ENCODE assay signal across 1 cellular context in genomic region chrX:47233333-47234113, GRCh38.
TF ChIP-seq lines count a peak whose summit lies in the region.

No MANE protein-coding gene starts in this region.

TF ChIP-seq in GM23338, 12 proteins besides CTCF, POLR2A, EP300 and RAD21 (continued from another document):
- no peak for TF ChIP-seq ZNF462 (CRISPR knock-in tag; IDR thresholded peaks at IDR 0.05)
- TF ChIP-seq ZNF331 (CRISPR knock-in tag; IDR thresholded peaks at IDR 0.05; ENCODE audit: low read depth), result no peak
- TF ChIP-seq ZNF114 (CRISPR knock-in tag; IDR thresholded peaks at IDR 0.05), result no peak
- TF ChIP-seq NANOG (IDR thresholded peaks at IDR 0.05; ENCODE audit: borderline replicate concordance), result no peak
- peak; percentile 92 for TF ChIP-seq CREB1 (CRISPR knock-in tag; IDR thresholded peaks at IDR 0.05; ENCODE audit: low read depth)
